9 cellular contexts compared by ENCODE assay signal in the genomic region with DNA sequence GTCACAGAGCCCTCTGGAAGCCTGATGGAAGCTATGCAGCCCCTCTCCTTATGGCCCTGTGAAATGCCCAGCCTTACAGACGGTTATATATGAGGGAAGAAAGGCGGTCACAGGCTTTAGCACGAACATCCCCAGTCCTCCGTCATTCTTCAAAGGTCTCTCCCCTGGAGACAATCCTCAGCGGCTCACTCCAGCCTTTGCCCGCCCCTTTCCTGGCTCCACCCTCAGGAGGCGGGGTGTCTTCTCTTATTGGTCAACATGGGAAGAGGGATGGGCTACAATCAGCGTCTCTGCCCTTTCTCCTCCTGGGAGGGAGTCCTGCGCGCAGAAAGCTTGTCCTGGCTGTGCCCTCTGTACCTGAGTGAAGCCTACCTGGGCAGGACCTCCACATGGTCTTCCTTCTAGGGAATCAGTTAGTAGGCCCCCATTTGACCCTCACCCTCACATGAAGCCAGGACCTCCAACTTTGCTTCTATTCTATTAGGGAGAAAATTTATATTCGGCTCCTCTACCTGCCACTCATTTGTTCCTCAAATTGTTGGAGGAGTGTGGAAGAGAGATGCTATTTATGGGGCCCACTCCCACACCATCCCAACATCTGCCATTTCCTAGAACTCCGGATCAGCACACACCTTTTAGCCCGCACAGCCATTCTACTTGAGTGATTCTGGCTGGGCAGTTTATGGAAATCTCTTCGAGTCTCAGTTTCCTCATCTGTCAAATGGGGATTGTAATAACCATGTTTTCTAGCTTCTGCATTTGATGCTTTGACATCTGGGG.
DNase-seq lines count a peak whose midpoint lies in the region; ATAC-seq and TF ChIP-seq lines count a peak whose summit lies in the region.
"Had no signal": no experiment of that assay in that cellular context is flagged by ENCODE, and none has a peak within 500 bp of the region (broad histone marks: within the 10 kb centered on the region; RNA-seq: fewer than 3 reads in every experiment).

No MANE protein-coding gene starts in this region.

- H3K36me3 Mint-ChIP-seq in activated T-cell treated with anti-CD3 and anti-CD28 coated beads, Interleukin-2, amount 50 U/mL, for 4 hours (ENCODE audit: insufficient read depth): no peaks in the 10 kb centered on the region

- POLR2A ChIA-PET in HEK293T (lab: Yijun Ruan, JAX): no interaction called here

- H3K9me3 Mint-ChIP-seq in activated T-cell treated with anti-CD3 and anti-CD28 coated beads, Interleukin-2, amount 50 U/mL, for 4 hours: no peaks in the 10 kb centered on the region

- DNase-seq in D341Med (ENCODE audit: low spot score) (peak; percentile 75), HEK293T (ENCODE audit: extremely low spot score) (peak; percentile 86), left kidney (ENCODE audit: low read depth, low spot score) (peak; percentile 81), ureter (ENCODE audit: low spot score) (no peak), SHP77 treated with DMSO at 0.1 percent for 48 hours (lab: John Stamatoyannopoulos, UW) (no peak)
- DNase-seq in activated T-cell treated with anti-CD3 and anti-CD28 coated beads, Interleukin-2, amount 50 U/mL, for 4 hours: no peak
- DNase-seq: NCI-H2081, right cardiac atrium had no signal

- peaks cover 53% of the 10 kb centered on the region for H3K27me3 Mint-ChIP-seq in activated T-cell treated with anti-CD3 and anti-CD28 coated beads, Interleukin-2, amount 50 U/mL, for 4 hours (ENCODE audit: low read depth)

- H3K4me3 Mint-ChIP-seq in activated T-cell treated with anti-CD3 and anti-CD28 coated beads, Interleukin-2, amount 50 U/mL, for 4 hours: no peak overlapping the region

- H3K4me1 Mint-ChIP-seq in activated T-cell treated with anti-CD3 and anti-CD28 coated beads, Interleukin-2, amount 50 U/mL, for 4 hours (ENCODE audit: low read depth): peaks cover 7% of the 10 kb centered on the region

- peak; percentile 45 to 51 for ATAC-seq in activated T-cell treated with anti-CD3 and anti-CD28 coated beads, Interleukin-2, amount 50 U/mL, for 4 hours
- ATAC-seq in HG02642 (IDR thresholded peaks at IDR 0.05; ENCODE audit: poor library complexity, unreplicated experiment): no peak
- ATAC-seq: right cardiac atrium had no signal

- CTCF ChIA-PET in HEK293T (lab: Yijun Ruan, JAX): no interaction called here

TF ChIP-seq in HEK293T, 16 proteins besides CTCF, POLR2A, EP300 and RAD21:
- TF ChIP-seq FOXA1 (IDR thresholded peaks at IDR 0.05) (no peak), CTBP1 (IDR thresholded peaks at IDR 0.05; ENCODE audit: borderline replicate concordance) (no peak), ZNF384 (IDR thresholded peaks at IDR 0.05) (no peak), TARDBP (IDR thresholded peaks at IDR 0.05) (no peak), BHLHE40 (IDR thresholded peaks at IDR 0.05; ENCODE audit: borderline replicate concordance) (no peak), NFRKB (IDR thresholded peaks at IDR 0.05) (no peak), FOXK2 (IDR thresholded peaks at IDR 0.05) (no peak), LEF1 (IDR thresholded peaks at IDR 0.05; ENCODE audit: borderline replicate concordance) (no peak), SP1 (IDR thresholded peaks at IDR 0.05) (no peak), ELF4 (IDR thresholded peaks at IDR 0.05) (no peak), L3MBTL2 (conservative IDR thresholded peaks at IDR 0.05) (no peak), SUZ12 (IDR thresholded peaks at IDR 0.05) (no peak), FOXM1 (IDR thresholded peaks at IDR 0.05; ENCODE audit: borderline replicate concordance) (no peak)
- TF ChIP-seq, protein P1, sequence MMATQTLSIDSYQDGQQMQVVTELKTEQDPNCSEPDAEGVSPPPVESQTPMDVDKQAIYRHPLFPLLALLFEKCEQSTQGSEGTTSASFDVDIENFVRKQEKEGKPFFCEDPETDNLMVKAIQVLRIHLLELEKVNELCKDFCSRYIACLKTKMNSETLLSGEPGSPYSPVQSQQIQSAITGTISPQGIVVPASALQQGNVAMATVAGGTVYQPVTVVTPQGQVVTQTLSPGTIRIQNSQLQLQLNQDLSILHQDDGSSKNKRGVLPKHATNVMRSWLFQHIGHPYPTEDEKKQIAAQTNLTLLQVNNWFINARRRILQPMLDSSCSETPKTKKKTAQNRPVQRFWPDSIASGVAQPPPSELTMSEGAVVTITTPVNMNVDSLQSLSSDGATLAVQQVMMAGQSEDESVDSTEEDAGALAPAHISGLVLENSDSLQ (IDR thresholded peaks at IDR 0.05): no peak

Comparison
In these comparisons a context has a peak if more than half of its experiments do, and no peak if none do; other contexts are left out.
1. DNase-seq: peak in D341Med (single experiment), HEK293T (single experiment) and left kidney (single experiment); none in activated T-cell treated with anti-CD3 and anti-CD28 coated beads, Interleukin-2, amount 50 U/mL, for 4 hours (single experiment), ureter (single experiment) and SHP77 treated with DMSO at 0.1 percent for 48 hours (single experiment).